Comparison of ENCODE assay signal across 14 cellular contexts in genomic region chr13:42720858-42721219, GRCh38.
DNase-seq lines count a peak whose midpoint lies in the region; ATAC-seq, FAIRE-seq and TF ChIP-seq lines count a peak whose summit lies in the region.
"Had no signal": no experiment of that assay in that cellular context is flagged by ENCODE, and none has a peak within 500 bp of the region (broad histone marks: within the 10 kb centered on the region; RNA-seq: fewer than 3 reads in every experiment).

No MANE protein-coding gene starts in this region.

- no peak overlapping the region for H3K4me3 Mint-ChIP-seq in CD14-positive monocyte
- no peak overlapping the region for H3K4me3 Mint-ChIP-seq in CD4-positive, alpha-beta T cell
- H3K4me3 Mint-ChIP-seq: activated CD4-positive, alpha-beta T cell treated with anti-CD3 and anti-CD28 coated beads, Interleukin-2, amount 10 ng/mL, durations not matched to agents 7 days and 5 days; stimulated activated naive CD8-positive, alpha-beta T cell treated with anti-CD3 and anti-CD28 coated beads, Interleukin-15, Interleukin-2, amounts not matched to agents 100 ng/mL and 50 ng/mL, for 24 hours had no signal

- H3K9me3 ChIP-seq in adipocyte (ENCODE audit: control insufficient read depth, low read length) (no peaks in the 10 kb centered on the region), keratinocyte (ENCODE audit: control insufficient read depth, low read depth, low read length) (no peaks in the 10 kb centered on the region), tibial nerve (peaks cover 0 to 2% (median 0%) of the 10 kb centered on the region in 4 donors)
- no peaks in the 10 kb centered on the region for H3K9me3 ChIP-seq in CD4-positive, alpha-beta T cell (ENCODE audit: control insufficient read depth, low read length)

- H3K36me3 ChIP-seq in adipocyte (ENCODE audit: control insufficient read depth, insufficient read depth, low read length, severe bottlenecking) = no peaks in the 10 kb centered on the region
- H3K36me3 ChIP-seq in keratinocyte (ENCODE audit: control insufficient read depth in 2 of 2, extremely low read depth in 1 of 2, insufficient read depth in 2 of 2, low read length in 2 of 2) = no peaks in the 10 kb centered on the region
- no peaks in the 10 kb centered on the region for H3K36me3 ChIP-seq in tibial nerve

- H3K9me3 Mint-ChIP-seq in CD14-positive monocyte = peaks cover 0 to 5% (median under 1%) of the 10 kb centered on the region in 7 donors
- H3K9me3 Mint-ChIP-seq in CD4-positive, alpha-beta T cell = no peaks in the 10 kb centered on the region
- H3K9me3 Mint-ChIP-seq: activated CD4-positive, alpha-beta T cell treated with anti-CD3 and anti-CD28 coated beads, Interleukin-2, amount 10 ng/mL, durations not matched to agents 7 days and 5 days; stimulated activated naive CD8-positive, alpha-beta T cell treated with anti-CD3 and anti-CD28 coated beads, Interleukin-15, Interleukin-2, amounts not matched to agents 100 ng/mL and 50 ng/mL, for 24 hours had no signal

- peaks cover 30% of the 10 kb centered on the region for H3K4me1 ChIP-seq in adipocyte (ENCODE audit: control insufficient read depth, insufficient read depth, low read length)
- peaks cover 9% of the 10 kb centered on the region for H3K4me1 ChIP-seq in keratinocyte (ENCODE audit: control insufficient read depth, extremely low read depth, insufficient read depth, low read length)
- H3K4me1 ChIP-seq in tibial nerve = no peaks in the 10 kb centered on the region

- H3K36me3 Mint-ChIP-seq in CD14-positive monocyte = no peaks in the 10 kb centered on the region
- H3K36me3 Mint-ChIP-seq in CD4-positive, alpha-beta T cell (ENCODE audit: low read depth) = no peaks in the 10 kb centered on the region

- intact Hi-C loops in CD14-positive monocyte (cut with micrococcal nuclease) = loop anchor here in 1 of 2 donors (10.0 kb wide), 1 partner anchor 1154 kb away; the partner anchor contains the start of genes CCDC122 and LACC1
- intact Hi-C loops in CD4-positive, alpha-beta T cell (cut with DNase I, micrococcal nuclease) = no loop called here

- H3K4me2 ChIP-seq in keratinocyte (ENCODE audit: control insufficient read depth, extremely low read depth, insufficient read depth, low read depth, low read length) = peak overlapping the region; percentile 27

- H3K27me3 Mint-ChIP-seq in CD14-positive monocyte (ENCODE audit: low read depth in 3 of 3) = peaks cover 0 to 3% (median 2%) of the 10 kb centered on the region in 3 donors
- peaks cover 27% of the 10 kb centered on the region for H3K27me3 Mint-ChIP-seq in CD4-positive, alpha-beta T cell

- peaks cover 10% of the 10 kb centered on the region for H3K4me1 Mint-ChIP-seq in CD14-positive monocyte
- H3K4me1 Mint-ChIP-seq in CD4-positive, alpha-beta T cell (ENCODE audit: low read depth) = no peaks in the 10 kb centered on the region
- H3K4me1 Mint-ChIP-seq: activated CD4-positive, alpha-beta T cell treated with anti-CD3 and anti-CD28 coated beads, Interleukin-2, amount 10 ng/mL, durations not matched to agents 7 days and 5 days had no signal

- peak overlapping the region; percentile 54 for H3K4me3 ChIP-seq in adipocyte (ENCODE audit: low read length)
- no peak overlapping the region for H3K4me3 ChIP-seq in keratinocyte (ENCODE audit: control insufficient read depth in 2 of 3, extremely low read depth in 1 of 3, insufficient read depth in 2 of 3, low read depth in 1 of 3, low read length in 3 of 3)
- no peak overlapping the region for H3K4me3 ChIP-seq in tibial nerve
- H3K4me3 ChIP-seq: skin epidermis had no signal

- DNase-seq in CD14-positive monocyte (ENCODE audit: low spot score) = no peak
- no peak for DNase-seq in adipocyte (ENCODE audit: low read depth)
- no peak for DNase-seq in keratinocyte (ENCODE audit: low read depth, low spot score)
- no peak for DNase-seq in central memory CD4-positive, alpha-beta T cell
- no peak for DNase-seq in CD4-positive, alpha-beta T cell
- DNase-seq in tibial nerve (ENCODE audit: low spot score in 2 of 2) = no peak
- no peak for DNase-seq in NCI-H2227 (lab: John Stamatoyannopoulos, UW; ENCODE audit: unreplicated experiment)
- DNase-seq: activated CD4-positive, alpha-beta T cell treated with anti-CD3 and anti-CD28 coated beads, Interleukin-2, amount 10 ng/mL, durations not matched to agents 7 days and 5 days; amygdala; DMS79 treated with DMSO at 0.1 percent for 48 hours had no signal

- H3K27ac ChIP-seq in keratinocyte (ENCODE audit: control insufficient read depth, insufficient read depth, low read length) (peak overlapping the region; percentile 29), tibial nerve (peak overlapping the region in 2 of 4 donors; percentile 72 to 86)
- no peak overlapping the region for H3K27ac ChIP-seq in CD4-positive, alpha-beta T cell (ENCODE audit: low read depth, low read length)

- no peaks in the 10 kb centered on the region for H3K9me1 ChIP-seq in keratinocyte (ENCODE audit: control insufficient read depth, extremely low read depth, insufficient read depth, low read length)

- TF ChIP-seq EP300 in tibial nerve (IDR thresholded peaks at IDR 0.05) = no peak

- CTCF ChIA-PET in CD4-positive, alpha-beta T cell (lab: Charles Lee) = no interaction called here

- no peak for FAIRE-seq in keratinocyte (lab: Jason Lieb, UNC)
- FAIRE-seq: HepG2 had no signal

- TF ChIP-seq CTCF in CD14-positive monocyte (IDR thresholded peaks at IDR 0.05) (no peak), keratinocyte (optimal IDR thresholded peaks at IDR 0.05 in 1 of 3, IDR thresholded peaks at IDR 0.05 in 1 of 3, conservative IDR thresholded peaks at IDR 0.05 in 1 of 3; ENCODE audit: extremely low read depth in 1 of 3, insufficient read depth in 2 of 3, low read length in 3 of 3) (no peak), tibial nerve (IDR thresholded peaks at IDR 0.05) (no peak)
- no peak for TF ChIP-seq CTCF in CD4-positive, alpha-beta T cell (IDR thresholded peaks at IDR 0.05)

- peak; percentile 4 for ATAC-seq in HG02885 (IDR thresholded peaks at IDR 0.05; ENCODE audit: poor library complexity, unreplicated experiment)
- ATAC-seq in CD4-positive, alpha-beta T cell (ENCODE audit: poor library complexity) = no peak
- ATAC-seq: HepG2 had no signal

- no peak for TF ChIP-seq POLR2A in tibial nerve (IDR thresholded peaks at IDR 0.05)

- H3K27ac Mint-ChIP-seq in CD14-positive monocyte = peak overlapping the region; percentile 55 to 93 (median 88)
- H3K27ac Mint-ChIP-seq in CD4-positive, alpha-beta T cell = no peak overlapping the region
- H3K27ac Mint-ChIP-seq: activated CD4-positive, alpha-beta T cell treated with anti-CD3 and anti-CD28 coated beads, Interleukin-2, amount 10 ng/mL, durations not matched to agents 7 days and 5 days; stimulated activated naive CD8-positive, alpha-beta T cell treated with anti-CD3 and anti-CD28 coated beads, Interleukin-15, Interleukin-2, amounts not matched to agents 100 ng/mL and 50 ng/mL, for 24 hours had no signal

- POLR2A ChIA-PET in CD4-positive, alpha-beta T cell (lab: Charles Lee) = no interaction called here

- peak overlapping the region; percentile 10 for H2AFZ ChIP-seq in keratinocyte (ENCODE audit: control insufficient read depth, low read length)

- no peaks in the 10 kb centered on the region for H4K20me1 ChIP-seq in keratinocyte (ENCODE audit: control insufficient read depth, extremely low read depth, insufficient read depth, low read length)

- WGBS in tibial nerve, 2 donors = 64 to 75% methylated on average over 2 of the region's 2 CpGs

- H3K9ac ChIP-seq in adipocyte (ENCODE audit: low read length) (no peak overlapping the region), keratinocyte (ENCODE audit: control insufficient read depth, extremely low read depth, insufficient read depth, low read length) (no peak overlapping the region)

- H3K79me2 ChIP-seq in keratinocyte (ENCODE audit: control insufficient read depth, insufficient read depth, low read length) = no peaks in the 10 kb centered on the region

- dilution Hi-C loops in keratinocyte (cut with MboI; ENCODE audit: extremely low pct_ligation_motif_present, low sequenced_read_pairs) = no loop called here

- no peaks in the 10 kb centered on the region for H3K27me3 ChIP-seq in adipocyte (replicated peaks; ENCODE audit: control insufficient read depth, insufficient read depth, low read length)
- no peaks in the 10 kb centered on the region for H3K27me3 ChIP-seq in keratinocyte (ENCODE audit: control insufficient read depth, extremely low read depth, insufficient read depth, low read length)
- no peaks in the 10 kb centered on the region for H3K27me3 ChIP-seq in CD4-positive, alpha-beta T cell (ENCODE audit: control insufficient read depth, insufficient read depth, low read length)
- H3K27me3 ChIP-seq in tibial nerve = no peaks in the 10 kb centered on the region
